In the genomic region with DNA sequence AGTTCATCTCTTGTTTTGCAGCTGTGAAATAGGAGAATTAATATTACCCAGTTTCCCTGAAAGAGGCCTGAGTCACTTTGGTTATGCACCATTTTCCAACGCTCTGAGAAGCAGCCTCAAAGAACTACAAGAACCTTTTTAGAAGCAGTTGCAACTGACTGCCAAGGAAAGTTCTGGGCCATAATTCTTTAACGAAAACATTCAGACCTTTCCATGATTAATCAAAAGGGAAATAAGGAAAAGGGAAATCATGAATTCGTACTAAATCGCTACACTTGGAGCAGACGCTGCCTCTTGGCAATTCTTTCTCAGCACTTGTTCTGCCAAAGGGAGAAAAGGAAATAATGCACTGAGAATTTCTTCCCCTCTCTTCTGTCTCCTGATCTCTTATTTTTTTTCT, we compare ENCODE assay signal across 33 cellular contexts.
DNase-seq lines count a peak whose midpoint lies in the region; ATAC-seq and TF ChIP-seq lines count a peak whose summit lies in the region.
"Had no signal": no experiment of that assay in that cellular context is flagged by ENCODE, and none has a peak within 500 bp of the region (broad histone marks: within the 10 kb centered on the region; RNA-seq: fewer than 3 reads in every experiment).

No MANE protein-coding gene starts in this region.

- no peak for DNase-seq in adipocyte (ENCODE audit: low read depth)
- DNase-seq in activated naive CD4-positive, alpha-beta T cell treated with anti-CD3 and anti-CD28 coated beads, Interleukin-2, amount 50 U/mL, for 72 hours (ENCODE audit: low spot score in 2 of 2): no peak
- DNase-seq in suprapubic skin (ENCODE audit: low spot score in 2 of 2): no peak
- DNase-seq in GM10248 (ENCODE audit: extremely low spot score): no peak
- DNase-seq in body of pancreas: no peak
- DNase-seq: activated CD4-positive, alpha-beta memory T cell treated with anti-CD3 and anti-CD28 coated beads for 36 hours; activated CD8-positive, alpha-beta memory T cell treated with anti-CD3 and anti-CD28 coated beads, Interleukin-2, amount 50 U/mL, for 4 hours; activated naive CD4-positive, alpha-beta T cell treated with anti-CD3 and anti-CD28 coated beads for 36 hours; Calu3; CD4-positive, CD25-positive, alpha-beta regulatory T cell; DMS79 treated with DMSO at 0.1 percent for 48 hours; foreskin fibroblast; GDM1; heart left ventricle; Kasumi-1; kidney glomerular epithelial cell; NCI-H1436; NCI-H2081; NCI-H345; SHP77; stimulated activated naive B cell treated with anti-CD40 and anti-IgM and Interleukin-4, amounts not matched to agents 10 μg/mL and 1 μg/mL and 100 μg/mL, for 72 hours; T-helper 17 cell had no signal

- H3K4me3 ChIP-seq in adipocyte (ENCODE audit: low read length): no peak overlapping the region
- no peak overlapping the region for H3K4me3 ChIP-seq in skeletal muscle tissue (ENCODE audit: low read length in 3 of 3)
- no peak overlapping the region for H3K4me3 ChIP-seq in suprapubic skin
- no peak overlapping the region for H3K4me3 ChIP-seq in body of pancreas
- H3K4me3 ChIP-seq: A549, cardiac muscle cell, heart left ventricle, neural progenitor cell, tibial nerve had no signal

- intact Hi-C loops in body of pancreas (cut with DNase I): no loop called here

- H3K9me3 ChIP-seq in adipocyte (ENCODE audit: control insufficient read depth, low read length): no peaks in the 10 kb centered on the region
- H3K9me3 ChIP-seq in skeletal muscle tissue (ENCODE audit: control insufficient read depth in 3 of 3, low read length in 3 of 3): no peaks in the 10 kb centered on the region
- H3K9me3 ChIP-seq in suprapubic skin: no peaks in the 10 kb centered on the region
- no peaks in the 10 kb centered on the region for H3K9me3 ChIP-seq in body of pancreas
- H3K9me3 ChIP-seq: A549, heart left ventricle, tibial nerve had no signal

- 45% methylated on average over 5 of the region's 5 CpGs for WGBS in suprapubic skin
- 62 to 69% methylated on average over 5 of the region's 5 CpGs for WGBS in body of pancreas, 2 donors

- no peaks in the 10 kb centered on the region for H3K9me3 Mint-ChIP-seq in activated naive CD4-positive, alpha-beta T cell treated with anti-CD3 and anti-CD28 coated beads, Interleukin-2, amount 50 U/mL, for 72 hours
- H3K9me3 Mint-ChIP-seq: activated CD4-positive, alpha-beta memory T cell treated with anti-CD3 and anti-CD28 coated beads for 36 hours; activated naive CD4-positive, alpha-beta T cell treated with anti-CD3 and anti-CD28 coated beads for 36 hours; memory B cell; neural progenitor cell; stimulated activated naive B cell treated with anti-CD40 and anti-IgM and Interleukin-4, amounts not matched to agents 10 μg/mL and 1 μg/mL and 100 μg/mL, for 72 hours had no signal

- CTCF ChIA-PET in GM10248 (lab: Yijun Ruan, JAX): no interaction called here

- no peaks in the 10 kb centered on the region for H3K36me3 ChIP-seq in adipocyte (ENCODE audit: control insufficient read depth, insufficient read depth, low read length, severe bottlenecking)
- no peaks in the 10 kb centered on the region for H3K36me3 ChIP-seq in skeletal muscle tissue (ENCODE audit: control insufficient read depth in 3 of 3, insufficient read depth in 3 of 3, low read length in 3 of 3)
- no peaks in the 10 kb centered on the region for H3K36me3 ChIP-seq in suprapubic skin
- H3K36me3 ChIP-seq in body of pancreas (replicated peaks in 1 of 2; ENCODE audit: insufficient read depth in 1 of 2, low read depth in 2 of 2): no peaks in the 10 kb centered on the region
- H3K36me3 ChIP-seq: cardiac muscle cell, heart left ventricle, neural progenitor cell, tibial nerve had no signal

- no peak for TF ChIP-seq EP300 in suprapubic skin (IDR thresholded peaks at IDR 0.05)

- no peak for TF ChIP-seq POLR2A in suprapubic skin (IDR thresholded peaks at IDR 0.05)
- TF ChIP-seq POLR2A in body of pancreas (IDR thresholded peaks at IDR 0.05): no peak

- H3K27ac Mint-ChIP-seq in activated naive CD4-positive, alpha-beta T cell treated with anti-CD3 and anti-CD28 coated beads, Interleukin-2, amount 50 U/mL, for 72 hours: no peak overlapping the region
- H3K27ac Mint-ChIP-seq: activated CD4-positive, alpha-beta memory T cell treated with anti-CD3 and anti-CD28 coated beads for 36 hours; activated naive CD4-positive, alpha-beta T cell treated with anti-CD3 and anti-CD28 coated beads for 36 hours; CD4-positive, CD25-positive, alpha-beta regulatory T cell; memory B cell; neural progenitor cell; stimulated activated naive B cell treated with anti-CD40 and anti-IgM and Interleukin-4, amounts not matched to agents 10 μg/mL and 1 μg/mL and 100 μg/mL, for 72 hours; T-helper 17 cell had no signal

- no peak for TF ChIP-seq CTCF in suprapubic skin (IDR thresholded peaks at IDR 0.05)
- TF ChIP-seq CTCF in GM10248 (IDR thresholded peaks at IDR 0.05; ENCODE audit: control extremely low read depth, extremely low read depth, low read depth, missing control alignments): no peak
- no peak for TF ChIP-seq CTCF in body of pancreas (IDR thresholded peaks at IDR 0.05)

- H3K27me3 ChIP-seq in adipocyte (replicated peaks; ENCODE audit: control insufficient read depth, insufficient read depth, low read length) (no peaks in the 10 kb centered on the region), layer of hippocampus (ENCODE audit: control insufficient read depth, insufficient read depth, low read length) (no peaks in the 10 kb centered on the region), skeletal muscle tissue (ENCODE audit: control insufficient read depth in 3 of 3, insufficient read depth in 3 of 3, low read length in 3 of 3) (no peaks in the 10 kb centered on the region), suprapubic skin (peaks cover 3% of the 10 kb centered on the region), body of pancreas (no peaks in the 10 kb centered on the region)
- H3K27me3 ChIP-seq: cardiac muscle cell, neural progenitor cell, tibial nerve had no signal

- peaks cover 26% of the 10 kb centered on the region for H3K4me1 ChIP-seq in adipocyte (ENCODE audit: control insufficient read depth, insufficient read depth, low read length)
- H3K4me1 ChIP-seq in skeletal muscle tissue (ENCODE audit: control insufficient read depth in 3 of 3, insufficient read depth in 3 of 3, low read length in 3 of 3): peaks cover 10 to 19% (median 12%) of the 10 kb centered on the region in 3 donors
- H3K4me1 ChIP-seq in suprapubic skin: peaks cover 18% of the 10 kb centered on the region
- peaks cover 28% of the 10 kb centered on the region for H3K4me1 ChIP-seq in body of pancreas
- H3K4me1 ChIP-seq: parathyroid adenoma had no signal

- no peak for ATAC-seq in activated naive CD4-positive, alpha-beta T cell treated with anti-CD3 and anti-CD28 coated beads, Interleukin-2, amount 50 U/mL, for 72 hours
- no peak for ATAC-seq in body of pancreas
- ATAC-seq: A549; activated CD4-positive, CD25-positive, alpha-beta regulatory T cell treated with anti-CD3 and anti-CD28 coated beads, Interleukin-2, amount 50 U/mL, for 24 hours; HCT116; stimulated activated naive B cell treated with anti-CD40 and anti-IgM and Interleukin-4, amounts not matched to agents 10 μg/mL and 1 μg/mL and 100 μg/mL, for 72 hours; T-helper 17 cell had no signal

- POLR2A ChIA-PET in GM10248 (lab: Yijun Ruan, JAX): no interaction called here

- H3K9ac ChIP-seq in adipocyte (ENCODE audit: low read length) (peak overlapping the region; percentile 12), skeletal muscle tissue (ENCODE audit: low read depth in 1 of 3, low read length in 3 of 3) (no peak overlapping the region)
- H3K9ac ChIP-seq: neural progenitor cell, parathyroid adenoma had no signal

- no peaks in the 10 kb centered on the region for H3K36me3 Mint-ChIP-seq in activated naive CD4-positive, alpha-beta T cell treated with anti-CD3 and anti-CD28 coated beads, Interleukin-2, amount 50 U/mL, for 72 hours
- H3K36me3 Mint-ChIP-seq: activated CD4-positive, alpha-beta memory T cell treated with anti-CD3 and anti-CD28 coated beads for 36 hours; CD4-positive, CD25-positive, alpha-beta regulatory T cell; memory B cell; neural progenitor cell; stimulated activated naive B cell treated with anti-CD40 and anti-IgM and Interleukin-4, amounts not matched to agents 10 μg/mL and 1 μg/mL and 100 μg/mL, for 72 hours had no signal

- H3K27ac ChIP-seq in cingulate gyrus (ENCODE audit: low read depth, low read length) (peak overlapping the region; percentile 86), layer of hippocampus (ENCODE audit: low read depth, low read length) (peak overlapping the region; percentile 73), skeletal muscle tissue (ENCODE audit: low read depth, low read length) (peak overlapping the region; percentile 49), suprapubic skin (no peak overlapping the region), body of pancreas (no peak overlapping the region)
- H3K27ac ChIP-seq: A549, cardiac muscle cell, neural progenitor cell, parathyroid adenoma had no signal

Comparison
In these comparisons a context has a peak if more than half of its experiments do, and no peak if none do; other contexts are left out.
1. H3K27ac ChIP-seq: peak in cingulate gyrus (single experiment), layer of hippocampus (single experiment) and skeletal muscle tissue (single experiment); none in suprapubic skin (single experiment) and body of pancreas (0 of 4).